In genomic region chr12:54412348-54412747, GRCh38 we compare ENCODE assay signal across 1 cellular context.
TF ChIP-seq lines count a peak whose summit lies in the region.

No MANE protein-coding gene starts in this region.

TF ChIP-seq in IMR-90, 13 proteins besides CTCF, POLR2A, EP300 and RAD21:
- no peak for TF ChIP-seq RCOR1 (IDR thresholded peaks at IDR 0.05; ENCODE audit: insufficient replicate concordance, low read length)
- TF ChIP-seq ELK1 (IDR thresholded peaks at IDR 0.05; ENCODE audit: borderline replicate concordance, low read depth, low read length): no peak
